In genomic region chr3:197516517-197516889, GRCh38 we compare ENCODE assay signal across 1 cellular context.
TF ChIP-seq lines count a peak whose summit lies in the region.

No MANE protein-coding gene starts in this region.

TF ChIP-seq in GM23338, 12 proteins besides CTCF, POLR2A, EP300 and RAD21 (continued from another document):
- TF ChIP-seq ZNF462 (CRISPR knock-in tag; IDR thresholded peaks at IDR 0.05) = no peak
